Comparison of ENCODE assay signal across 10 cellular contexts in genomic region chr6:108944707-108945685, GRCh38.
DNase-seq lines count a peak whose midpoint lies in the region; ATAC-seq and TF ChIP-seq lines count a peak whose summit lies in the region.
"Had no signal": no experiment of that assay in that cellular context is flagged by ENCODE, and none has a peak within 500 bp of the region (broad histone marks: within the 10 kb centered on the region; RNA-seq: fewer than 3 reads in every experiment).

No MANE protein-coding gene starts in this region.

- H3K36me3 ChIP-seq in adrenal gland (replicated peaks in 1 of 2), result no peaks in the 10 kb centered on the region
- H3K36me3 ChIP-seq in H7 (replicated peaks; ENCODE audit: control insufficient read depth, insufficient read depth, low read length), result no peaks in the 10 kb centered on the region

- DNase-seq in DMS 273 treated with DMSO at 0.1 percent for 48 hours (lab: John Stamatoyannopoulos, UW) (peak; percentile 87), adrenal gland (peak in 5 of 7 donors; percentile 39 to 75 (median 47)), left cardiac atrium (peak; percentile 79), sciatic nerve (ENCODE audit: low spot score) (no peak), H7 (no peak), chondrocyte (ENCODE audit: low spot score) (no peak)
- no peak for DNase-seq in stimulated activated CD4-positive, alpha-beta T cell treated with anti-CD3 and anti-CD28 coated beads, Interleukin-2, amount 100 ng/mL, for 24 hours

- H3K27me3 Mint-ChIP-seq in chondrocyte (ENCODE audit: low read depth), result no peaks in the 10 kb centered on the region
- H3K27me3 Mint-ChIP-seq: activated T-helper 17 cell treated with anti-CD3 and anti-CD28 coated beads, Interleukin-2, amount 50 U/mL, for 72 hours had no signal

- WGBS in adrenal gland, 4 donors, result 46 to 59% (median 55%) methylated on average over 12 of the region's 12 CpGs

- H3K27me3 ChIP-seq in adrenal gland, result no peaks in the 10 kb centered on the region
- no peaks in the 10 kb centered on the region for H3K27me3 ChIP-seq in H7 (ENCODE audit: control insufficient read depth, insufficient read depth, low read length)

- peaks cover 27% of the 10 kb centered on the region for H3K4me1 Mint-ChIP-seq in chondrocyte (ENCODE audit: low read depth)

- no peak overlapping the region for H3K27ac Mint-ChIP-seq in chondrocyte (ENCODE audit: unreplicated experiment)
- H3K27ac Mint-ChIP-seq: activated T-helper 17 cell treated with anti-CD3 and anti-CD28 coated beads, Interleukin-2, amount 50 U/mL, for 72 hours had no signal

- intact Hi-C loops in adrenal gland (cut with DNase I), result no loop called here
- intact Hi-C loops in left cardiac atrium (cut with DNase I), result loop anchor here in 1 of 2 donors (5.0 kb wide), 2 partner anchors 43 to 62 kb away; no protein-coding TSS in a partner anchor
- intact Hi-C loops in sciatic nerve (cut with DNase I), result no loop called here

- H3K36me3 Mint-ChIP-seq in chondrocyte (ENCODE audit: low read depth), result peaks cover 2% of the 10 kb centered on the region

- peak overlapping the region; percentile 24 to 92 (median 76) for H3K27ac ChIP-seq in adrenal gland

- H3K4me3 Mint-ChIP-seq in chondrocyte (ENCODE audit: unreplicated experiment), result no peak overlapping the region
- H3K4me3 Mint-ChIP-seq: activated T-helper 17 cell treated with anti-CD3 and anti-CD28 coated beads, Interleukin-2, amount 50 U/mL, for 72 hours; neural crest cell had no signal

- ATAC-seq in left cardiac atrium (peak; percentile 56 to 76), sciatic nerve (peak; percentile 78), HG03432 (IDR thresholded peaks at IDR 0.05; ENCODE audit: unreplicated experiment) (no peak)
- ATAC-seq: activated T-helper 17 cell treated with anti-CD3 and anti-CD28 coated beads, Interleukin-2, amount 50 U/mL, for 72 hours had no signal

- peaks cover 37 to 58% of the 10 kb centered on the region in 2 donors for H3K4me1 ChIP-seq in adrenal gland (replicated peaks in 1 of 2)

- no peaks in the 10 kb centered on the region for H3K9me3 ChIP-seq in adrenal gland (replicated peaks in 1 of 3)

- peak overlapping the region in 1 of 4 donors; percentile 14 for H3K4me3 ChIP-seq in adrenal gland
- H3K4me3 ChIP-seq in H7 (ENCODE audit: insufficient read depth, low read depth, low read length), result no peak overlapping the region

- TF ChIP-seq POLR2A in adrenal gland (IDR thresholded peaks at IDR 0.05), result no peak

- TF ChIP-seq CTCF in adrenal gland (IDR thresholded peaks at IDR 0.05) (no peak), chondrocyte (IDR thresholded peaks at IDR 0.05) (no peak)

- no peaks in the 10 kb centered on the region for H3K9me3 Mint-ChIP-seq in chondrocyte (ENCODE audit: low read depth)
- H3K9me3 Mint-ChIP-seq: activated T-helper 17 cell treated with anti-CD3 and anti-CD28 coated beads, Interleukin-2, amount 50 U/mL, for 72 hours; neural crest cell had no signal

Comparison
In these comparisons a context has a peak if more than half of its experiments do, and no peak if none do; other contexts are left out.
1. DNase-seq: peak in DMS 273 treated with DMSO at 0.1 percent for 48 hours (single experiment), adrenal gland (5 of 7) and left cardiac atrium (single experiment); none in sciatic nerve (single experiment), H7 (single experiment), stimulated activated CD4-positive, alpha-beta T cell treated with anti-CD3 and anti-CD28 coated beads, Interleukin-2, amount 100 ng/mL, for 24 hours (0 of 2) and chondrocyte (single experiment).